Comparison of ENCODE assay signal across 8 cellular contexts in the genomic region with DNA sequence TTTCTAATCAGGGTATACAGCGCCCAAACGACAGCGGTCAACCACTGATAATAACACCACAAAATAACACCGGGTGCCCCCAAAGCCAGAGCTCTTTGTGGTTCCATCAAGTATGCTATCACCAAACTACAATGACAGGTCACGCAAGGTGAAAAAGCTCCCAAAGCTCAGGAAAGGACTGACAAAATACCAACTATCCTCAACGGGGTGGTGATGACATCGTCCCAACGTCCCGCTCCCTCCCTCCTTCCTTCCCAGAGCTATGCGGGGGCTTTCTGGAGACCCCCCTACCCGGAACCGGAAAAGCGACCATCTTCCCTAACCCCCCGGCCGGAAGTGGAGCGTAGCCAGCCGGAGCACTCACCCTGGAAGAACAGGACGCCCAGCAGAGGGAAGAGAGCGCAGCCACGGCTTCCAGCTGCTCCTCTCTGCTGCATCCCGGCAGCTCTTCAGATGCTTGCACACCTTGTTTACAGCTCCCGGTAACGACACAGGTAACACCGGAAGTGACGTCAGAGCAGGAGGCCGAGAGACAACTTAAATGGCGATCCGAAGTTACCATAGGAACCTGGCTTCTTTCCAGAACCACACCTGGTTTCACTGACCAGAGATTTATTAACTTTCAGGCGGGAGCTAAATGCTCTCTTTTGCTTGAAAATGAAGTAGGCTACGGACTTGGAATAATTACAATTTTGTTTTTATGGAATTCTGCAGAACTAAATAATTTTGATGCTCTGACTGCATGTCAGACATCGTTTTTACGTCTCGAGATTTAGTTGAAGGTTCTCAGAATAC. TPM values are rescaled to one million over a fixed set of nuclear protein-coding genes. Genes with fewer than 3 reads are reported as not detected.
DNase-seq lines count a peak whose midpoint lies in the region; ATAC-seq, FAIRE-seq and TF ChIP-seq lines count a peak whose summit lies in the region.

A gene with protein sequence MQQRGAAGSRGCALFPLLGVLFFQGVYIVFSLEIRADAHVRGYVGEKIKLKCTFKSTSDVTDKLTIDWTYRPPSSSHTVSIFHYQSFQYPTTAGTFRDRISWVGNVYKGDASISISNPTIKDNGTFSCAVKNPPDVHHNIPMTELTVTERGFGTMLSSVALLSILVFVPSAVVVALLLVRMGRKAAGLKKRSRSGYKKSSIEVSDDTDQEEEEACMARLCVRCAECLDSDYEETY (minus strand): TSS at position 508 of the 795 bp plus-strand sequence. CDS start 71 bp downstream, at position 437.

- H2BK20ac ChIP-seq in H1 (ENCODE audit: low read length) = peak within 1 kb of the TSS; percentile 91

- peak within 1 kb of the TSS; percentile 99 for H3K18ac ChIP-seq in H1 (ENCODE audit: extremely low read depth, low read length)

- H3K4me2 ChIP-seq in H1 (ENCODE audit: insufficient read depth in 1 of 2, low read depth in 2 of 2, low read length in 2 of 2) = peak within 1 kb of the TSS; percentile 70 to 73

- 0 out of 2 replicates have a peak within 1 kb of the TSS, but pooled peaks have one; percentile 66 for H2BK15ac ChIP-seq in H1 (ENCODE audit: low read length)

- H3K79me2 ChIP-seq in H1 (ENCODE audit: control insufficient read depth in 1 of 2, insufficient read depth in 2 of 2, low read length in 2 of 2) = no peaks in the 10 kb centered on the region

- H3K9me3 ChIP-seq in H1 (ENCODE audit: insufficient read depth in 2 of 2, low read depth in 1 of 2, low read length in 1 of 2) = no peaks in the 10 kb centered on the region

- DNase-seq in AG20443 (ENCODE audit: low spot score) (peak; percentile 37), HT1080 (ENCODE audit: low read depth) (peak; percentile 76), H1 (ENCODE audit: low read depth in 1 of 2, low spot score in 2 of 2) (peak; percentile 29 to 87), medulla oblongata (ENCODE audit: extremely low spot score) (peak; percentile 76)
- DNase-seq in NK-92 treated with Interleukin-12 subunit alpha and Interleukin-12 subunit beta, amount 100 ng/mL, for 24 hours (lab: John Stamatoyannopoulos, UW) = peak; percentile 85
- DNase-seq in activated CD8-positive, alpha-beta memory T cell treated with anti-CD3 and anti-CD28 coated beads, Interleukin-2, amount 10 ng/mL, durations not matched to agents 7 days and 5 days = peak; percentile 90
- DNase-seq in stimulated activated CD4-positive, alpha-beta T cell treated with anti-CD3 and anti-CD28 coated beads, TNF-alpha, amount 100 ng/mL, for 4 hours (ENCODE audit: low read depth in 3 of 3) = peak; percentile 55 to 77 (median 63)

- H4K5ac ChIP-seq in H1 (ENCODE audit: insufficient read length, low read depth, low read length) = peak within 1 kb of the TSS; percentile 96

- TF ChIP-seq CTCF in H1 (IDR thresholded peaks at IDR 0.05; ENCODE audit: control extremely low read depth in 1 of 3, insufficient read depth in 1 of 3, low read depth in 1 of 3, low read length in 3 of 3) = no peak

- H3K4me1 ChIP-seq in H1 (replicated peaks in 1 of 4; ENCODE audit: control insufficient read depth in 3 of 4, insufficient read depth in 4 of 4, low read length in 3 of 4) = no peaks in the 10 kb centered on the region

- peak within 1 kb of the TSS; percentile 98; the same call in 1 of the 2 replicates for H4K8ac ChIP-seq in H1 (ENCODE audit: extremely low read depth, insufficient read depth, low read length)

- peaks cover 11% of the 10 kb centered on the region for H3K36me3 Mint-ChIP-seq in activated CD8-positive, alpha-beta memory T cell treated with anti-CD3 and anti-CD28 coated beads, Interleukin-2, amount 10 ng/mL, durations not matched to agents 7 days and 5 days

- peak within 1 kb of the TSS; percentile 80 for H3K56ac ChIP-seq in H1 (replicated peaks; ENCODE audit: insufficient read length, low read depth, low read length)

- H3K36me3 ChIP-seq in H1 (ENCODE audit: control insufficient read depth in 2 of 4, insufficient read depth in 4 of 4, low read length in 3 of 4) = no peaks in the 10 kb centered on the region

- H4K91ac ChIP-seq in H1 (replicated peaks; ENCODE audit: insufficient read length, low read length) = peak within 1 kb of the TSS; percentile 97

- no peaks in the 10 kb centered on the region for H4K20me1 ChIP-seq in H1 (replicated peaks in 1 of 2; ENCODE audit: control insufficient read depth in 1 of 2, insufficient read depth in 2 of 2, low read length in 2 of 2)

- H2BK5ac ChIP-seq in H1 (ENCODE audit: low read depth, low read length) = peak within 1 kb of the TSS; percentile 97

- peaks cover 0 to 5% (median under 1%) of the 10 kb centered on the region in 4 experiments; a peak in 2 of 7 replicates for H3K27me3 ChIP-seq in H1 (replicated peaks in 1 of 4; ENCODE audit: control insufficient read depth in 3 of 4, extremely low read depth in 1 of 4, insufficient read depth in 3 of 4, low read length in 3 of 4)

- peaks cover 2% of the 10 kb centered on the region; the same call in 1 of the 2 replicates for H3K23me2 ChIP-seq in H1 (ENCODE audit: low read depth, low read length)

- peak within 1 kb of the TSS; percentile 90 for H3K4me3 Mint-ChIP-seq in activated CD8-positive, alpha-beta memory T cell treated with anti-CD3 and anti-CD28 coated beads, Interleukin-2, amount 10 ng/mL, durations not matched to agents 7 days and 5 days

- 21% methylated on average over 28 of the region's 33 CpGs; no CpG with 5 or more reads in 1 of the 2 experiments for WGBS in H1 (ENCODE audit: extremely low coverage in 1 of 2, insufficient coverage in 1 of 2, insufficient read length in 1 of 2, insufficient replicate concordance in 2 of 2, low coverage in 1 of 2, low lambda C conversion rate in 2 of 2, missing lambda C conversion rate in 1 of 2), 2 experiments

- TF ChIP-seq POLR2A in H1 (IDR thresholded peaks at IDR 0.05; ENCODE audit: control extremely low read depth in 1 of 2, low read depth in 2 of 2, low read length in 2 of 2) = peak; percentile 69 to 72

- no peak within 1 kb of the TSS for H2AK5ac ChIP-seq in H1 (ENCODE audit: low read depth, low read length)

- H3K9me3 Mint-ChIP-seq in activated CD8-positive, alpha-beta memory T cell treated with anti-CD3 and anti-CD28 coated beads, Interleukin-2, amount 10 ng/mL, durations not matched to agents 7 days and 5 days (ENCODE audit: low read depth) = no peaks in the 10 kb centered on the region

- H3K79me1 ChIP-seq in H1 (ENCODE audit: low read depth, low read length) = no peaks in the 10 kb centered on the region

- peak within 1 kb of the TSS; percentile 98 for H2AFZ ChIP-seq in H1 (ENCODE audit: low read length)

- peak within 1 kb of the TSS; percentile 90 for H3K14ac ChIP-seq in H1 (ENCODE audit: insufficient read length)

- TF ChIP-seq EP300 in H1 (IDR thresholded peaks at IDR 0.05; ENCODE audit: borderline replicate concordance in 1 of 2, low read depth in 2 of 2, low read length in 2 of 2) = no peak

- peaks cover 41% of the 10 kb centered on the region for H3K4me1 Mint-ChIP-seq in activated CD8-positive, alpha-beta memory T cell treated with anti-CD3 and anti-CD28 coated beads, Interleukin-2, amount 10 ng/mL, durations not matched to agents 7 days and 5 days

- peak; percentile 82 for ATAC-seq in GM19324 (IDR thresholded peaks at IDR 0.05; ENCODE audit: low FRiP score, unreplicated experiment)
- peak; percentile 65 for ATAC-seq in activated CD8-positive, alpha-beta memory T cell treated with anti-CD3 and anti-CD28 coated beads, Interleukin-2, amount 10 ng/mL, durations not matched to agents 7 days and 5 days

- peak within 1 kb of the TSS; percentile 96 for H3K4ac ChIP-seq in H1 (replicated peaks; ENCODE audit: insufficient read length, low read depth, low read length)

- H3K9ac ChIP-seq in H1 (replicated peaks in 1 of 4; ENCODE audit: extremely low read depth in 1 of 4, low read depth in 3 of 4, low read length in 3 of 4) = peak within 1 kb of the TSS; percentile 51 to 98 (median 96)

- H3K23ac ChIP-seq in H1 (ENCODE audit: insufficient read length) = no peak within 1 kb of the TSS

- H3K27ac ChIP-seq in H1 (ENCODE audit: low read depth, low read length) = peak within 1 kb of the TSS; percentile 99

- peak within 1 kb of the TSS; percentile 89 for H2BK12ac ChIP-seq in H1 (ENCODE audit: low read depth, low read length)

- CTCF ChIA-PET in activated CD8-positive, alpha-beta memory T cell treated with anti-CD3 and anti-CD28 coated beads, Interleukin-2, amount 10 ng/mL, durations not matched to agents 7 days and 5 days (lab: Charles Lee) = interaction anchor here (0.7 to 2.6 kb wide), 17 partner anchors 9 to 93 kb away, joined by 3 to 25 read pairs (median 4); a partner anchor contains a TSS
- CTCF ChIA-PET in H1 (lab: Charles Lee; ENCODE audit: partially characterized antibody) = interaction anchor here (0.8 to 1.7 kb wide), 5 partner anchors 11 to 103 kb away, joined by 3 to 6 read pairs (median 3); no protein-coding TSS in a partner anchor

- no peaks in the 10 kb centered on the region for H3K27me3 Mint-ChIP-seq in activated CD8-positive, alpha-beta memory T cell treated with anti-CD3 and anti-CD28 coated beads, Interleukin-2, amount 10 ng/mL, durations not matched to agents 7 days and 5 days

- POLR2A ChIA-PET in H1 (lab: Charles Lee; ENCODE audit: partially characterized antibody) = interaction anchor here (0.5 to 1.2 kb wide), 4 partner anchors 10 to 70 kb away, joined by 3 to 6 read pairs (median 3); a partner anchor contains a TSS

- peak within 1 kb of the TSS; percentile 83 to 97 (median 90) for H3K4me3 ChIP-seq in H1 (ENCODE audit: extremely low read depth in 1 of 4, insufficient read depth in 2 of 4, low read depth in 3 of 4, low read length in 4 of 4)

- H3K27ac Mint-ChIP-seq in activated CD8-positive, alpha-beta memory T cell treated with anti-CD3 and anti-CD28 coated beads, Interleukin-2, amount 10 ng/mL, durations not matched to agents 7 days and 5 days = peak within 1 kb of the TSS; percentile 99

- H2BK120ac ChIP-seq in H1 (replicated peaks; ENCODE audit: low read depth, low read length) = peak within 1 kb of the TSS; percentile 89

- FAIRE-seq in H1 (lab: Jason Lieb, UNC) = peak; percentile 96

- no peak; a peak in 1 of 4 replicates for TF ChIP-seq RAD21 in H1 (IDR thresholded peaks at IDR 0.05 in 1 of 2, conservative IDR thresholded peaks at IDR 0.05 in 1 of 2; ENCODE audit: low read depth in 2 of 2, low read length in 2 of 2)

RNA-seq across cellular contexts. Expression of the gene that starts here (rescaled TPM):
- 1.7 and 2.2 TPM in 2 replicates for total RNA-seq in HT1080 (2014; rRNA removed; shearing (Covaris generic))
- 3.2 and 3.4 TPM in 2 replicates for polyA plus RNA-seq in HT1080 (2015; cell fraction: cytosol; rRNA removed)
- polyA plus RNA-seq in HT1080 (2015; cell fraction: nucleus; rRNA removed) = 3.4 and 3.9 TPM in 2 replicates
- total RNA-seq in activated CD8-positive, alpha-beta memory T cell treated with anti-CD3 and anti-CD28 coated beads, Interleukin-2, amount 10 ng/mL, durations not matched to agents 7 days and 5 days = 10 to 100 TPM; 20.4 to 28.4 TPM
- total RNA-seq in H1 (2021; fragmentation: NEBNext Ultra II Directional; extraction: Animal tissue kit (Norgen Biotek cat#: 25700)) = 3.3 and 3.9 TPM in 2 replicates
- polyA plus RNA-seq in H1 (2011; rRNA removed) = 1.1 and 1.2 TPM in 2 replicates
- polyA plus RNA-seq in H1 (2011; cell fraction: cytosol; rRNA removed) = 1.6 TPM
- polyA plus RNA-seq in H1 (2011; cell fraction: nucleus; rRNA removed) = 0.83 TPM
- polyA plus RNA-seq in H1 (2012, experiment 1 of 2) = 1.6 to 2.3 TPM (median 1.8 TPM) in 4 replicates
- polyA plus RNA-seq in H1 (2012, experiment 2 of 2) = 0.66 TPM
- 2.4 TPM for polyA plus RNA-seq in H1 (2013, experiment 1 of 2)
- polyA plus RNA-seq in H1 (2013, experiment 2 of 2) = 3.2 TPM
- 5.5 TPM in 2 replicates for polyA minus RNA-seq in H1 (2011; rRNA and poly(A)+ RNA removed)
- 2.4 TPM for polyA minus RNA-seq in H1 (2011; cell fraction: cytosol; rRNA and poly(A)+ RNA removed)
- 0.80 TPM for polyA minus RNA-seq in H1 (2011; cell fraction: nucleus; rRNA and poly(A)+ RNA removed)

Comparison
In these comparisons a context has a peak if more than half of its experiments do, and no peak if none do; other contexts are left out.
1. Peak in every context shown above with its lines: DNase-seq, ATAC-seq, H3K4me3 ChIP-seq and H3K27ac ChIP-seq.
2. DNase-seq: peak in every context shown above with its lines; median percentile 90 in activated CD8-positive, alpha-beta memory T cell treated with anti-CD3 and anti-CD28 coated beads, Interleukin-2, amount 10 ng/mL, durations not matched to agents 7 days and 5 days; 85 in NK-92 treated with Interleukin-12 subunit alpha and Interleukin-12 subunit beta, amount 100 ng/mL, for 24 hours; 76 in HT1080; 76 in medulla oblongata; 63 in stimulated activated CD4-positive, alpha-beta T cell treated with anti-CD3 and anti-CD28 coated beads, TNF-alpha, amount 100 ng/mL, for 4 hours; 58 in H1; 37 in AG20443.